In genomic region chr9:87395804-87396458, GRCh38 we compare ENCODE assay signal across 1 cellular context.
TF ChIP-seq lines count a peak whose summit lies in the region.

No MANE protein-coding gene starts in this region.

TF ChIP-seq in HepG2, 621 proteins besides CTCF, POLR2A, EP300 and RAD21 (continued from another document and continues in another):
- TF ChIP-seq, protein P1, sequence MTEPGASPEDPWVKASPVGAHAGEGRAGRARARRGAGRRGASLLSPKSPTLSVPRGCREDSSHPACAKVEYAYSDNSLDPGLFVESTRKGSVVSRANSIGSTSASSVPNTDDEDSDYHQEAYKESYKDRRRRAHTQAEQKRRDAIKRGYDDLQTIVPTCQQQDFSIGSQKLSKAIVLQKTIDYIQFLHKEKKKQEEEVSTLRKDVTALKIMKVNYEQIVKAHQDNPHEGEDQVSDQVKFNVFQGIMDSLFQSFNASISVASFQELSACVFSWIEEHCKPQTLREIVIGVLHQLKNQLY (CRISPR knock-in tag; IDR thresholded peaks at IDR 0.05) = no peak
- TF ChIP-seq PHF21A (CRISPR knock-in tag; IDR thresholded peaks at IDR 0.05) (no peak), PATZ1 (CRISPR knock-in tag; IDR thresholded peaks at IDR 0.05) (no peak), HNRNPL (IDR thresholded peaks at IDR 0.05; ENCODE audit: low read depth, low read length) (no peak), ZNF563 (CRISPR knock-in tag; IDR thresholded peaks at IDR 0.05) (no peak), AKAP8 (CRISPR knock-in tag; IDR thresholded peaks at IDR 0.05) (no peak), ZSCAN29 (CRISPR knock-in tag; conservative IDR thresholded peaks at IDR 0.05) (no peak), TIGD3 (CRISPR knock-in tag; IDR thresholded peaks at IDR 0.05; ENCODE audit: borderline replicate concordance) (no peak), PCBP1 (IDR thresholded peaks at IDR 0.05; ENCODE audit: borderline replicate concordance, low read depth, low read length) (no peak), CREM (IDR thresholded peaks at IDR 0.05) (no peak), CREM (CRISPR knock-in tag; IDR thresholded peaks at IDR 0.05) (no peak), FOXP1 (IDR thresholded peaks at IDR 0.05) (no peak), FOXP1 (CRISPR knock-in tag; IDR thresholded peaks at IDR 0.05) (peak; percentile 60; the same call in 1 of the 2 replicates), MAFF (IDR thresholded peaks at IDR 0.05; ENCODE audit: low read depth, low read length) (peak; percentile 63), CC2D1A (CRISPR knock-in tag; IDR thresholded peaks at IDR 0.05) (no peak), ZNF556 (CRISPR knock-in tag; IDR thresholded peaks at IDR 0.05; ENCODE audit: borderline replicate concordance) (peak; percentile 38; the same call in 1 of the 2 replicates), ZMAT3 (CRISPR knock-in tag; conservative IDR thresholded peaks at IDR 0.05) (no peak), SIX4 (CRISPR knock-in tag; IDR thresholded peaks at IDR 0.05) (peak; percentile 21; the same call in 1 of the 2 replicates), TARDBP (CRISPR knock-in tag; IDR thresholded peaks at IDR 0.05) (peak; percentile 46; the same call in 1 of the 2 replicates), NR2C2 (CRISPR knock-in tag; IDR thresholded peaks at IDR 0.05; ENCODE audit: borderline replicate concordance) (peak; percentile 17; the same call in 1 of the 2 replicates), ZBTB33 (CRISPR knock-in tag; IDR thresholded peaks at IDR 0.05) (no peak), STAG1 (CRISPR knock-in tag; IDR thresholded peaks at IDR 0.05) (no peak), ZNF720 (CRISPR knock-in tag; IDR thresholded peaks at IDR 0.05) (no peak), CBX1 (IDR thresholded peaks at IDR 0.05; ENCODE audit: low read depth) (no peak), ZSCAN31 (CRISPR knock-in tag; IDR thresholded peaks at IDR 0.05; ENCODE audit: low read depth) (no peak), MAFK (conservative IDR thresholded peaks at IDR 0.05 in 1 of 2, IDR thresholded peaks at IDR 0.05 in 1 of 2; ENCODE audit: low read length in 2 of 2) (peak; percentile 59 to 63), ZBTB8A (CRISPR knock-in tag; IDR thresholded peaks at IDR 0.05; ENCODE audit: borderline replicate concordance, low read depth) (no peak), ISL2 (CRISPR knock-in tag; IDR thresholded peaks at IDR 0.05) (peak; percentile 46; the same call in 1 of the 2 replicates), HHEX (CRISPR knock-in tag; IDR thresholded peaks at IDR 0.05) (0 out of 2 replicates have a peak, but pooled peaks have one; percentile 20), ERF (CRISPR knock-in tag; IDR thresholded peaks at IDR 0.05) (peak; percentile 37; the same call in 1 of the 2 replicates), NFKB2 (CRISPR knock-in tag; IDR thresholded peaks at IDR 0.05; ENCODE audit: borderline replicate concordance) (no peak), GFI1 (CRISPR knock-in tag; IDR thresholded peaks at IDR 0.05; ENCODE audit: borderline replicate concordance) (no peak), RXRA (CRISPR knock-in tag; IDR thresholded peaks at IDR 0.05) (no peak), GPN1 (CRISPR knock-in tag; IDR thresholded peaks at IDR 0.05; ENCODE audit: borderline replicate concordance) (no peak), CBX5 (CRISPR knock-in tag; IDR thresholded peaks at IDR 0.05; ENCODE audit: borderline replicate concordance) (no peak), ZNF292 (CRISPR knock-in tag; IDR thresholded peaks at IDR 0.05; ENCODE audit: borderline replicate concordance, low read depth) (peak; percentile 48; the same call in 1 of the 2 replicates), ZNF879 (CRISPR knock-in tag; IDR thresholded peaks at IDR 0.05) (no peak), LCORL (IDR thresholded peaks at IDR 0.05) (no peak), LCORL (CRISPR knock-in tag; IDR thresholded peaks at IDR 0.05) (no peak), PITX1 (CRISPR knock-in tag; IDR thresholded peaks at IDR 0.05) (0 out of 2 replicates have a peak, but pooled peaks have one; percentile 29)
- TF ChIP-seq, protein P2, sequence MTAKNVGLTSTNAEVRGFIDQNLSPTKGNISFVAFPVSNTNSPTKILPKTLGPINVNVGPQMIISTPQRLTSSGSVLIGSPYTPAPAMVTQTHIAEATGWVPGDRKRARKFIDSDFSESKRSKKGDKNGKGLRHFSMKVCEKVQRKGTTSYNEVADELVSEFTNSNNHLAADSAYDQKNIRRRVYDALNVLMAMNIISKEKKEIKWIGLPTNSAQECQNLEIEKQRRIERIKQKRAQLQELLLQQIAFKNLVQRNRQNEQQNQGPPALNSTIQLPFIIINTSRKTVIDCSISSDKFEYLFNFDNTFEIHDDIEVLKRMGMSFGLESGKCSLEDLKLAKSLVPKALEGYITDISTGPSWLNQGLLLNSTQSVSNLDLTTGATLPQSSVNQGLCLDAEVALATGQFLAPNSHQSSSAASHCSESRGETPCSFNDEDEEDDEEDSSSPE (CRISPR knock-in tag; IDR thresholded peaks at IDR 0.05) = peak; percentile 25; the same call in 1 of the 2 replicates
- TF ChIP-seq, protein P3, sequence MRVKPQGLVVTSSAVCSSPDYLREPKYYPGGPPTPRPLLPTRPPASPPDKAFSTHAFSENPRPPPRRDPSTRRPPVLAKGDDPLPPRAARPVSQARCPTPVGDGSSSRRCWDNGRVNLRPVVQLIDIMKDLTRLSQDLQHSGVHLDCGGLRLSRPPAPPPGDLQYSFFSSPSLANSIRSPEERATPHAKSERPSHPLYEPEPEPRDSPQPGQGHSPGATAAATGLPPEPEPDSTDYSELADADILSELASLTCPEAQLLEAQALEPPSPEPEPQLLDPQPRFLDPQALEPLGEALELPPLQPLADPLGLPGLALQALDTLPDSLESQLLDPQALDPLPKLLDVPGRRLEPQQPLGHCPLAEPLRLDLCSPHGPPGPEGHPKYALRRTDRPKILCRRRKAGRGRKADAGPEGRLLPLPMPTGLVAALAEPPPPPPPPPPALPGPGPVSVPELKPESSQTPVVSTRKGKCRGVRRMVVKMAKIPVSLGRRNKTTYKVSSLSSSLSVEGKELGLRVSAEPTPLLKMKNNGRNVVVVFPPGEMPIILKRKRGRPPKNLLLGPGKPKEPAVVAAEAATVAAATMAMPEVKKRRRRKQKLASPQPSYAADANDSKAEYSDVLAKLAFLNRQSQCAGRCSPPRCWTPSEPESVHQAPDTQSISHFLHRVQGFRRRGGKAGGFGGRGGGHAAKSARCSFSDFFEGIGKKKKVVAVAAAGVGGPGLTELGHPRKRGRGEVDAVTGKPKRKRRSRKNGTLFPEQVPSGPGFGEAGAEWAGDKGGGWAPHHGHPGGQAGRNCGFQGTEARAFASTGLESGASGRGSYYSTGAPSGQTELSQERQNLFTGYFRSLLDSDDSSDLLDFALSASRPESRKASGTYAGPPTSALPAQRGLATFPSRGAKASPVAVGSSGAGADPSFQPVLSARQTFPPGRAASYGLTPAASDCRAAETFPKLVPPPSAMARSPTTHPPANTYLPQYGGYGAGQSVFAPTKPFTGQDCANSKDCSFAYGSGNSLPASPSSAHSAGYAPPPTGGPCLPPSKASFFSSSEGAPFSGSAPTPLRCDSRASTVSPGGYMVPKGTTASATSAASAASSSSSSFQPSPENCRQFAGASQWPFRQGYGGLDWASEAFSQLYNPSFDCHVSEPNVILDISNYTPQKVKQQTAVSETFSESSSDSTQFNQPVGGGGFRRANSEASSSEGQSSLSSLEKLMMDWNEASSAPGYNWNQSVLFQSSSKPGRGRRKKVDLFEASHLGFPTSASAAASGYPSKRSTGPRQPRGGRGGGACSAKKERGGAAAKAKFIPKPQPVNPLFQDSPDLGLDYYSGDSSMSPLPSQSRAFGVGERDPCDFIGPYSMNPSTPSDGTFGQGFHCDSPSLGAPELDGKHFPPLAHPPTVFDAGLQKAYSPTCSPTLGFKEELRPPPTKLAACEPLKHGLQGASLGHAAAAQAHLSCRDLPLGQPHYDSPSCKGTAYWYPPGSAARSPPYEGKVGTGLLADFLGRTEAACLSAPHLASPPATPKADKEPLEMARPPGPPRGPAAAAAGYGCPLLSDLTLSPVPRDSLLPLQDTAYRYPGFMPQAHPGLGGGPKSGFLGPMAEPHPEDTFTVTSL (CRISPR knock-in tag; IDR thresholded peaks at IDR 0.05; ENCODE audit: borderline replicate concordance) = peak; percentile 71; the same call in 1 of the 2 replicates
- TF ChIP-seq, protein P4, sequence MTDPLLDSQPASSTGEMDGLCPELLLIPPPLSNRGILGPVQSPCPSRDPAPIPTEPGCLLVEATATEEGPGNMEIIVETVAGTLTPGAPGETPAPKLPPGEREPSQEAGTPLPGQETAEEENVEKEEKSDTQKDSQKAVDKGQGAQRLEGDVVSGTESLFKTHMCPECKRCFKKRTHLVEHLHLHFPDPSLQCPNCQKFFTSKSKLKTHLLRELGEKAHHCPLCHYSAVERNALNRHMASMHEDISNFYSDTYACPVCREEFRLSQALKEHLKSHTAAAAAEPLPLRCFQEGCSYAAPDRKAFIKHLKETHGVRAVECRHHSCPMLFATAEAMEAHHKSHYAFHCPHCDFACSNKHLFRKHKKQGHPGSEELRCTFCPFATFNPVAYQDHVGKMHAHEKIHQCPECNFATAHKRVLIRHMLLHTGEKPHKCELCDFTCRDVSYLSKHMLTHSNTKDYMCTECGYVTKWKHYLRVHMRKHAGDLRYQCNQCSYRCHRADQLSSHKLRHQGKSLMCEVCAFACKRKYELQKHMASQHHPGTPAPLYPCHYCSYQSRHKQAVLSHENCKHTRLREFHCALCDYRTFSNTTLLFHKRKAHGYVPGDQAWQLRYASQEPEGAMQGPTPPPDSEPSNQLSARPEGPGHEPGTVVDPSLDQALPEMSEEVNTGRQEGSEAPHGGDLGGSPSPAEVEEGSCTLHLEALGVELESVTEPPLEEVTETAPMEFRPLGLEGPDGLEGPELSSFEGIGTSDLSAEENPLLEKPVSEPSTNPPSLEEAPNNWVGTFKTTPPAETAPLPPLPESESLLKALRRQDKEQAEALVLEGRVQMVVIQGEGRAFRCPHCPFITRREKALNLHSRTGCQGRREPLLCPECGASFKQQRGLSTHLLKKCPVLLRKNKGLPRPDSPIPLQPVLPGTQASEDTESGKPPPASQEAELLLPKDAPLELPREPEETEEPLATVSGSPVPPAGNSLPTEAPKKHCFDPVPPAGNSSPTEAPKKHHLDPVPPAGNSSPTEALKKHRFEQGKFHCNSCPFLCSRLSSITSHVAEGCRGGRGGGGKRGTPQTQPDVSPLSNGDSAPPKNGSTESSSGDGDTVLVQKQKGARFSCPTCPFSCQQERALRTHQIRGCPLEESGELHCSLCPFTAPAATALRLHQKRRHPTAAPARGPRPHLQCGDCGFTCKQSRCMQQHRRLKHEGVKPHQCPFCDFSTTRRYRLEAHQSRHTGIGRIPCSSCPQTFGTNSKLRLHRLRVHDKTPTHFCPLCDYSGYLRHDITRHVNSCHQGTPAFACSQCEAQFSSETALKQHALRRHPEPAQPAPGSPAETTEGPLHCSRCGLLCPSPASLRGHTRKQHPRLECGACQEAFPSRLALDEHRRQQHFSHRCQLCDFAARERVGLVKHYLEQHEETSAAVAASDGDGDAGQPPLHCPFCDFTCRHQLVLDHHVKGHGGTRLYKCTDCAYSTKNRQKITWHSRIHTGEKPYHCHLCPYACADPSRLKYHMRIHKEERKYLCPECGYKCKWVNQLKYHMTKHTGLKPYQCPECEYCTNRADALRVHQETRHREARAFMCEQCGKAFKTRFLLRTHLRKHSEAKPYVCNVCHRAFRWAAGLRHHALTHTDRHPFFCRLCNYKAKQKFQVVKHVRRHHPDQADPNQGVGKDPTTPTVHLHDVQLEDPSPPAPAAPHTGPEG (CRISPR knock-in tag; IDR thresholded peaks at IDR 0.05) = 0 out of 2 replicates have a peak, but pooled peaks have one; percentile 55
- TF ChIP-seq, protein P5, sequence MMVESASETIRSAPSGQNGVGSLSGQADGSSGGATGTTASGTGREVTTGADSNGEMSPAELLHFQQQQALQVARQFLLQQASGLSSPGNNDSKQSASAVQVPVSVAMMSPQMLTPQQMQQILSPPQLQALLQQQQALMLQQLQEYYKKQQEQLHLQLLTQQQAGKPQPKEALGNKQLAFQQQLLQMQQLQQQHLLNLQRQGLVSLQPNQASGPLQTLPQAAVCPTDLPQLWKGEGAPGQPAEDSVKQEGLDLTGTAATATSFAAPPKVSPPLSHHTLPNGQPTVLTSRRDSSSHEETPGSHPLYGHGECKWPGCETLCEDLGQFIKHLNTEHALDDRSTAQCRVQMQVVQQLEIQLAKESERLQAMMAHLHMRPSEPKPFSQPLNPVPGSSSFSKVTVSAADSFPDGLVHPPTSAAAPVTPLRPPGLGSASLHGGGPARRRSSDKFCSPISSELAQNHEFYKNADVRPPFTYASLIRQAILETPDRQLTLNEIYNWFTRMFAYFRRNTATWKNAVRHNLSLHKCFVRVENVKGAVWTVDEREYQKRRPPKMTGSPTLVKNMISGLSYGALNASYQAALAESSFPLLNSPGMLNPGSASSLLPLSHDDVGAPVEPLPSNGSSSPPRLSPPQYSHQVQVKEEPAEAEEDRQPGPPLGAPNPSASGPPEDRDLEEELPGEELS (CRISPR knock-in tag; IDR thresholded peaks at IDR 0.05) = peak; percentile 71
